1 cellular context compared by ENCODE assay signal in the genomic region with DNA sequence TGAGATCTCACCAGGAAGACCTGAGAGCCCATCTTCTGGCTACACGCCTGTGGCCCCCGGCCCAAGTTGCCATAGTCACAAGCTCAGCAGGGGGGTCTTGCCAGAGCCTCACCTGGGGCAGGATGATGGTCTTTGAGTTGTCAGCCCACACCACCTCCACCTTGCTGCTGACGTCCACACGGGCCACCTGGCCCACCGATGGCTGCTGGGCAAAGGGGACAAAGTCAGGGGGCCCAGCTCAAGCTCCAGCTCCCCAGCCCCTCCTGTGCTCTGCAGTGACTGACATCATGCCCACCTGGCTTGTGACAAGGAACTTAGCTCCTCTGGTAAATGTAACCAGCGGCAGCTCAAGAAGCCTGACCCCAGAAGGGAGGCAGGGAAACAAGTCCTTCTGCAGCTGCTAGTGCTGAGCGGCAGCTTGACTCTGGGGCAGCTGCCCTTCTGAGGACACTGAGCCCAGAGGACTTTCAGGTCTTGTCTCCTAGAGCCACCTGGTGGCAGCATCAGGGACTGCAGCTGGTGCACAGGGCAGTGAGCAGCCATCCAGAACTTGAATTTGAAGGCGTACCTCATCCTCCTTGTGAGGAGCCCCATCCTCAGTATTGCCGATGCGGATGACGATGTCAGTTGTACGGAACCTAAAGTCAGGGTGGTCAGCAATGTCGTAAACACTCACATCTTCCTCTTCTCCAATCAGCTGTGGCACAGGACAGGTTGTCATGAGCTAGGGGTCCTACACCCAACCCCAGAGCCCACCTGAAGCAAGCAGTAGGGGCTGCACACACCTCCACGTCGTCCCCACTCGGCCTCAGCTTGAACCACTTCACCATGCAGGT.
A peak's percentile ranks its signal among the peaks of the same experiment; 100 is the strongest.
TF ChIP-seq lines count a peak whose summit lies in the region.

No MANE protein-coding gene starts in this region.

TF ChIP-seq in HepG2, 621 proteins besides CTCF, POLR2A, EP300 and RAD21 (continued from another document and continues in another):
- TF ChIP-seq, protein P1, sequence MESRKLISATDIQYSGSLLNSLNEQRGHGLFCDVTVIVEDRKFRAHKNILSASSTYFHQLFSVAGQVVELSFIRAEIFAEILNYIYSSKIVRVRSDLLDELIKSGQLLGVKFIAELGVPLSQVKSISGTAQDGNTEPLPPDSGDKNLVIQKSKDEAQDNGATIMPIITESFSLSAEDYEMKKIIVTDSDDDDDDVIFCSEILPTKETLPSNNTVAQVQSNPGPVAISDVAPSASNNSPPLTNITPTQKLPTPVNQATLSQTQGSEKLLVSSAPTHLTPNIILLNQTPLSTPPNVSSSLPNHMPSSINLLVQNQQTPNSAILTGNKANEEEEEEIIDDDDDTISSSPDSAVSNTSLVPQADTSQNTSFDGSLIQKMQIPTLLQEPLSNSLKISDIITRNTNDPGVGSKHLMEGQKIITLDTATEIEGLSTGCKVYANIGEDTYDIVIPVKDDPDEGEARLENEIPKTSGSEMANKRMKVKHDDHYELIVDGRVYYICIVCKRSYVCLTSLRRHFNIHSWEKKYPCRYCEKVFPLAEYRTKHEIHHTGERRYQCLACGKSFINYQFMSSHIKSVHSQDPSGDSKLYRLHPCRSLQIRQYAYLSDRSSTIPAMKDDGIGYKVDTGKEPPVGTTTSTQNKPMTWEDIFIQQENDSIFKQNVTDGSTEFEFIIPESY (CRISPR knock-in tag; IDR thresholded peaks at IDR 0.05), result peak; percentile 44; the same call in 1 of the 2 replicates
- TF ChIP-seq ZNF383 (CRISPR knock-in tag; IDR thresholded peaks at IDR 0.05; ENCODE audit: borderline replicate concordance) (peak; percentile 69; the same call in 1 of the 2 replicates), ZNF772 (CRISPR knock-in tag; IDR thresholded peaks at IDR 0.05) (peak; percentile 68; the same call in 1 of the 2 replicates), ZBTB7A (CRISPR knock-in tag; IDR thresholded peaks at IDR 0.05) (no peak), SALL1 (CRISPR knock-in tag; IDR thresholded peaks at IDR 0.05) (peak; percentile 55), ERF (CRISPR knock-in tag; IDR thresholded peaks at IDR 0.05) (peak; percentile 55; the same call in 1 of the 2 replicates), RFX5 (IDR thresholded peaks at IDR 0.05; ENCODE audit: low read depth, low read length) (0 out of 2 replicates have a peak, but pooled peaks have one; percentile 22), RFXAP (CRISPR knock-in tag; IDR thresholded peaks at IDR 0.05; ENCODE audit: borderline replicate concordance) (0 out of 2 replicates have a peak, but pooled peaks have one; percentile 55), MIXL1 (CRISPR knock-in tag; IDR thresholded peaks at IDR 0.05) (0 out of 2 replicates have a peak, but pooled peaks have one; percentile 46), ZNF891 (CRISPR knock-in tag; IDR thresholded peaks at IDR 0.05) (0 out of 2 replicates have a peak, but pooled peaks have one; percentile 4), RBAK (CRISPR knock-in tag; IDR thresholded peaks at IDR 0.05) (no peak), KDM3A (CRISPR knock-in tag; IDR thresholded peaks at IDR 0.05; ENCODE audit: low read depth) (peak; percentile 86), ZNF446 (CRISPR knock-in tag; IDR thresholded peaks at IDR 0.05) (0 out of 2 replicates have a peak, but pooled peaks have one; percentile 46), KDM2A (CRISPR knock-in tag; IDR thresholded peaks at IDR 0.05; ENCODE audit: borderline replicate concordance, low read depth) (peak; percentile 70; the same call in 1 of the 2 replicates), ZSCAN21 (CRISPR knock-in tag; IDR thresholded peaks at IDR 0.05; ENCODE audit: borderline replicate concordance) (no peak), NR2F1 (CRISPR knock-in tag; IDR thresholded peaks at IDR 0.05) (no peak), ZNF556 (CRISPR knock-in tag; IDR thresholded peaks at IDR 0.05; ENCODE audit: borderline replicate concordance) (0 out of 2 replicates have a peak, but pooled peaks have one; percentile 65), KDM5B (CRISPR knock-in tag; IDR thresholded peaks at IDR 0.05; ENCODE audit: borderline replicate concordance) (peak; percentile 40; the same call in 1 of the 2 replicates), SOX6 (IDR thresholded peaks at IDR 0.05) (no peak), SOX6 (CRISPR knock-in tag; IDR thresholded peaks at IDR 0.05) (0 out of 2 replicates have a peak, but pooled peaks have one; percentile 39), AHR (CRISPR knock-in tag; IDR thresholded peaks at IDR 0.05) (peak; percentile 81; the same call in 1 of the 2 replicates), FOSL2 (CRISPR knock-in tag; IDR thresholded peaks at IDR 0.05) (peak; percentile 43; the same call in 1 of the 2 replicates), ZNF558 (CRISPR knock-in tag; IDR thresholded peaks at IDR 0.05; ENCODE audit: borderline replicate concordance) (no peak), NFE2L2 (IDR thresholded peaks at IDR 0.05; ENCODE audit: low read length) (no peak), PHF8 (CRISPR knock-in tag; IDR thresholded peaks at IDR 0.05) (0 out of 2 replicates have a peak, but pooled peaks have one; percentile 23), ZBTB38 (CRISPR knock-in tag; IDR thresholded peaks at IDR 0.05) (peak; percentile 79), ZMYM4 (CRISPR knock-in tag; IDR thresholded peaks at IDR 0.05) (0 out of 2 replicates have a peak, but pooled peaks have one; percentile 22), ZNF124 (CRISPR knock-in tag; IDR thresholded peaks at IDR 0.05) (peak; percentile 81; the same call in 1 of the 2 replicates), ZNF501 (CRISPR knock-in tag; IDR thresholded peaks at IDR 0.05) (peak; percentile 27; the same call in 1 of the 2 replicates), NFATC3 (CRISPR knock-in tag; IDR thresholded peaks at IDR 0.05) (peak; percentile 76; the same call in 1 of the 2 replicates), ZNF350 (CRISPR knock-in tag; IDR thresholded peaks at IDR 0.05; ENCODE audit: borderline replicate concordance, low read depth) (peak; percentile 36), ZFAT (CRISPR knock-in tag; conservative IDR thresholded peaks at IDR 0.05) (no peak), ZNF354B (CRISPR knock-in tag; IDR thresholded peaks at IDR 0.05) (0 out of 2 replicates have a peak, but pooled peaks have one; percentile 54), NFKB2 (CRISPR knock-in tag; IDR thresholded peaks at IDR 0.05; ENCODE audit: borderline replicate concordance) (peak; percentile 41; the same call in 1 of the 2 replicates), CREB1 (IDR thresholded peaks at IDR 0.05) (0 out of 2 replicates have a peak, but pooled peaks have one; percentile 15), CREB1 (CRISPR knock-in tag; IDR thresholded peaks at IDR 0.05) (no peak), SP4 (CRISPR knock-in tag; IDR thresholded peaks at IDR 0.05) (0 out of 2 replicates have a peak, but pooled peaks have one; percentile 25), SP1 (IDR thresholded peaks at IDR 0.05) (no peak), SP1 (CRISPR knock-in tag; IDR thresholded peaks at IDR 0.05) (peak; percentile 58)
- TF ChIP-seq, protein P2, sequence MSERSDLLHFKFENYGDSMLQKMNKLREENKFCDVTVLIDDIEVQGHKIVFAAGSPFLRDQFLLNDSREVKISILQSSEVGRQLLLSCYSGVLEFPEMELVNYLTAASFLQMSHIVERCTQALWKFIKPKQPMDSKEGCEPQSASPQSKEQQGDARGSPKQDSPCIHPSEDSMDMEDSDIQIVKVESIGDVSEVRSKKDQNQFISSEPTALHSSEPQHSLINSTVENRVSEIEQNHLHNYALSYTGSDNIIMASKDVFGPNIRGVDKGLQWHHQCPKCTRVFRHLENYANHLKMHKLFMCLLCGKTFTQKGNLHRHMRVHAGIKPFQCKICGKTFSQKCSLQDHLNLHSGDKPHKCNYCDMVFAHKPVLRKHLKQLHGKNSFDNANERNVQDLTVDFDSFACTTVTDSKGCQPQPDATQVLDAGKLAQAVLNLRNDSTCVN (CRISPR knock-in tag; IDR thresholded peaks at IDR 0.05; ENCODE audit: borderline replicate concordance), result peak; percentile 78; the same call in 1 of the 2 replicates
- TF ChIP-seq, protein P3, sequence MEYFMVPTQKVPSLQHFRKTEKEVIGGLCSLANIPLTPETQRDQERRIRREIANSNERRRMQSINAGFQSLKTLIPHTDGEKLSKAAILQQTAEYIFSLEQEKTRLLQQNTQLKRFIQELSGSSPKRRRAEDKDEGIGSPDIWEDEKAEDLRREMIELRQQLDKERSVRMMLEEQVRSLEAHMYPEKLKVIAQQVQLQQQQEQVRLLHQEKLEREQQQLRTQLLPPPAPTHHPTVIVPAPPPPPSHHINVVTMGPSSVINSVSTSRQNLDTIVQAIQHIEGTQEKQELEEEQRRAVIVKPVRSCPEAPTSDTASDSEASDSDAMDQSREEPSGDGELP (IDR thresholded peaks at IDR 0.05; ENCODE audit: borderline replicate concordance, low read depth), result peak; percentile 39; the same call in 1 of the 2 replicates
- TF ChIP-seq, protein P4, sequence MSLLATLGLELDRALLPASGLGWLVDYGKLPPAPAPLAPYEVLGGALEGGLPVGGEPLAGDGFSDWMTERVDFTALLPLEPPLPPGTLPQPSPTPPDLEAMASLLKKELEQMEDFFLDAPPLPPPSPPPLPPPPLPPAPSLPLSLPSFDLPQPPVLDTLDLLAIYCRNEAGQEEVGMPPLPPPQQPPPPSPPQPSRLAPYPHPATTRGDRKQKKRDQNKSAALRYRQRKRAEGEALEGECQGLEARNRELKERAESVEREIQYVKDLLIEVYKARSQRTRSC (CRISPR knock-in tag; IDR thresholded peaks at IDR 0.05; ENCODE audit: low read depth), result 0 out of 2 replicates have a peak, but pooled peaks have one; percentile 79
- TF ChIP-seq, protein P5, sequence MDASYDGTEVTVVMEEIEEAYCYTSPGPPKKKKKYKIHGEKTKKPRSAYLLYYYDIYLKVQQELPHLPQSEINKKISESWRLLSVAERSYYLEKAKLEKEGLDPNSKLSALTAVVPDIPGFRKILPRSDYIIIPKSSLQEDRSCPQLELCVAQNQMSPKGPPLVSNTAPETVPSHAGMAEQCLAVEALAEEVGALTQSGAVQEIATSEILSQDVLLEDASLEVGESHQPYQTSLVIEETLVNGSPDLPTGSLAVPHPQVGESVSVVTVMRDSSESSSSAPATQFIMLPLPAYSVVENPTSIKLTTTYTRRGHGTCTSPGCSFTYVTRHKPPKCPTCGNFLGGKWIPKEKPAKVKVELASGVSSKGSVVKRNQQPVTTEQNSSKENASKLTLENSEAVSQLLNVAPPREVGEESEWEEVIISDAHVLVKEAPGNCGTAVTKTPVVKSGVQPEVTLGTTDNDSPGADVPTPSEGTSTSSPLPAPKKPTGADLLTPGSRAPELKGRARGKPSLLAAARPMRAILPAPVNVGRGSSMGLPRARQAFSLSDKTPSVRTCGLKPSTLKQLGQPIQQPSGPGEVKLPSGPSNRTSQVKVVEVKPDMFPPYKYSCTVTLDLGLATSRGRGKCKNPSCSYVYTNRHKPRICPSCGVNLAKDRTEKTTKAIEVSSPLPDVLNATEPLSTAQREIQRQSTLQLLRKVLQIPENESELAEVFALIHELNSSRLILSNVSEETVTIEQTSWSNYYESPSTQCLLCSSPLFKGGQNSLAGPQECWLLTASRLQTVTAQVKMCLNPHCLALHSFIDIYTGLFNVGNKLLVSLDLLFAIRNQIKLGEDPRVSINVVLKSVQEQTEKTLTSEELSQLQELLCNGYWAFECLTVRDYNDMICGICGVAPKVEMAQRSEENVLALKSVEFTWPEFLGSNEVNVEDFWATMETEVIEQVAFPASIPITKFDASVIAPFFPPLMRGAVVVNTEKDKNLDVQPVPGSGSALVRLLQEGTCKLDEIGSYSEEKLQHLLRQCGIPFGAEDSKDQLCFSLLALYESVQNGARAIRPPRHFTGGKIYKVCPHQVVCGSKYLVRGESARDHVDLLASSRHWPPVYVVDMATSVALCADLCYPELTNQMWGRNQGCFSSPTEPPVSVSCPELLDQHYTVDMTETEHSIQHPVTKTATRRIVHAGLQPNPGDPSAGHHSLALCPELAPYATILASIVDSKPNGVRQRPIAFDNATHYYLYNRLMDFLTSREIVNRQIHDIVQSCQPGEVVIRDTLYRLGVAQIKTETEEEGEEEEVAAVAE (CRISPR knock-in tag; IDR thresholded peaks at IDR 0.05; ENCODE audit: borderline replicate concordance), result 0 out of 2 replicates have a peak, but pooled peaks have one; percentile 69
- TF ChIP-seq, protein P6, sequence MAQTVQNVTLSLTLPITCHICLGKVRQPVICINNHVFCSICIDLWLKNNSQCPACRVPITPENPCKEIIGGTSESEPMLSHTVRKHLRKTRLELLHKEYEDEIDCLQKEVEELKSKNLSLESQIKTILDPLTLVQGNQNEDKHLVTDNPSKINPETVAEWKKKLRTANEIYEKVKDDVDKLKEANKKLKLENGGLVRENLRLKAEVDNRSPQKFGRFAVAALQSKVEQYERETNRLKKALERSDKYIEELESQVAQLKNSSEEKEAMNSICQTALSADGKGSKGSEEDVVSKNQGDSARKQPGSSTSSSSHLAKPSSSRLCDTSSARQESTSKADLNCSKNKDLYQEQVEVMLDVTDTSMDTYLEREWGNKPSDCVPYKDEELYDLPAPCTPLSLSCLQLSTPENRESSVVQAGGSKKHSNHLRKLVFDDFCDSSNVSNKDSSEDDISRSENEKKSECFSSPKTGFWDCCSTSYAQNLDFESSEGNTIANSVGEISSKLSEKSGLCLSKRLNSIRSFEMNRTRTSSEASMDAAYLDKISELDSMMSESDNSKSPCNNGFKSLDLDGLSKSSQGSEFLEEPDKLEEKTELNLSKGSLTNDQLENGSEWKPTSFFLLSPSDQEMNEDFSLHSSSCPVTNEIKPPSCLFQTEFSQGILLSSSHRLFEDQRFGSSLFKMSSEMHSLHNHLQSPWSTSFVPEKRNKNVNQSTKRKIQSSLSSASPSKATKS (CRISPR knock-in tag; IDR thresholded peaks at IDR 0.05), result no peak
- TF ChIP-seq, protein P7, sequence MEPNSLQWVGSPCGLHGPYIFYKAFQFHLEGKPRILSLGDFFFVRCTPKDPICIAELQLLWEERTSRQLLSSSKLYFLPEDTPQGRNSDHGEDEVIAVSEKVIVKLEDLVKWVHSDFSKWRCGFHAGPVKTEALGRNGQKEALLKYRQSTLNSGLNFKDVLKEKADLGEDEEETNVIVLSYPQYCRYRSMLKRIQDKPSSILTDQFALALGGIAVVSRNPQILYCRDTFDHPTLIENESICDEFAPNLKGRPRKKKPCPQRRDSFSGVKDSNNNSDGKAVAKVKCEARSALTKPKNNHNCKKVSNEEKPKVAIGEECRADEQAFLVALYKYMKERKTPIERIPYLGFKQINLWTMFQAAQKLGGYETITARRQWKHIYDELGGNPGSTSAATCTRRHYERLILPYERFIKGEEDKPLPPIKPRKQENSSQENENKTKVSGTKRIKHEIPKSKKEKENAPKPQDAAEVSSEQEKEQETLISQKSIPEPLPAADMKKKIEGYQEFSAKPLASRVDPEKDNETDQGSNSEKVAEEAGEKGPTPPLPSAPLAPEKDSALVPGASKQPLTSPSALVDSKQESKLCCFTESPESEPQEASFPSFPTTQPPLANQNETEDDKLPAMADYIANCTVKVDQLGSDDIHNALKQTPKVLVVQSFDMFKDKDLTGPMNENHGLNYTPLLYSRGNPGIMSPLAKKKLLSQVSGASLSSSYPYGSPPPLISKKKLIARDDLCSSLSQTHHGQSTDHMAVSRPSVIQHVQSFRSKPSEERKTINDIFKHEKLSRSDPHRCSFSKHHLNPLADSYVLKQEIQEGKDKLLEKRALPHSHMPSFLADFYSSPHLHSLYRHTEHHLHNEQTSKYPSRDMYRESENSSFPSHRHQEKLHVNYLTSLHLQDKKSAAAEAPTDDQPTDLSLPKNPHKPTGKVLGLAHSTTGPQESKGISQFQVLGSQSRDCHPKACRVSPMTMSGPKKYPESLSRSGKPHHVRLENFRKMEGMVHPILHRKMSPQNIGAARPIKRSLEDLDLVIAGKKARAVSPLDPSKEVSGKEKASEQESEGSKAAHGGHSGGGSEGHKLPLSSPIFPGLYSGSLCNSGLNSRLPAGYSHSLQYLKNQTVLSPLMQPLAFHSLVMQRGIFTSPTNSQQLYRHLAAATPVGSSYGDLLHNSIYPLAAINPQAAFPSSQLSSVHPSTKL (CRISPR knock-in tag; IDR thresholded peaks at IDR 0.05), result peak; percentile 45; the same call in 1 of the 2 replicates
